20 cellular contexts compared by ENCODE assay signal in the genomic region with DNA sequence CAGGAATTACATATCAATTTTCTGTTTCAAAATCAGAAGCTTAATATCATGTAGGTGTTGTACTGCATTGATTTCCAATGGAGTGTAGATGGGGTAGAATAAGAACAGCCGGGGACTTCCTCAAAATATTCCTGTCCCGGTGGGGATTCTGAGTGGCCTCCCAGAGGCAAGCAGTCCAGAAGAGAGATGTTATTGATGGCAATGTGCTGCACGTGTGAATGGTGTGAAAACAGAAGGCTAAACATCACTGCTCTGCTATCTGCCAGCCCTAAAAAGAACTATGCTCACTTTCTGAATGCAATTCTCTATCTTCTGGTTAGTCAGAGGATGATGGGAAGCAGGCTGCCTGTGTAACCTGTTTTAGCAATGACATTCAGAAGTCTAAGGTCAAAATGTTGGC.
DNase-seq lines count a peak whose midpoint lies in the region; TF ChIP-seq lines count a peak whose summit lies in the region.
"Had no signal": no experiment of that assay in that cellular context is flagged by ENCODE, and none has a peak within 500 bp of the region (broad histone marks: within the 10 kb centered on the region; RNA-seq: fewer than 3 reads in every experiment).

No MANE protein-coding gene starts in this region.

- H3K27ac ChIP-seq in cardiac muscle cell (peak overlapping the region; percentile 55), endodermal cell (ENCODE audit: low read depth, low read length) (no peak overlapping the region)
- H3K27ac ChIP-seq: 22Rv1; BLaER1 treated with 17β-estradiol and CSF1 and Interleukin-3, amounts not matched to agents 10 nM and 100 nM; C4-2B had no signal

- peaks cover 5% of the 10 kb centered on the region for H3K36me3 Mint-ChIP-seq in endodermal cell (ENCODE audit: low read depth)
- H3K36me3 Mint-ChIP-seq in nephron (ENCODE audit: low read depth) = no peaks in the 10 kb centered on the region

- peak overlapping the region; percentile 63 for H3K4me3 Mint-ChIP-seq in endodermal cell
- H3K4me3 Mint-ChIP-seq in nephron = no peak overlapping the region
- H3K4me3 Mint-ChIP-seq: B cell; CD4-positive, alpha-beta T cell; CD8-positive, alpha-beta T cell had no signal

- H3K9me3 ChIP-seq in cardiac muscle cell (ENCODE audit: low read depth) (no peaks in the 10 kb centered on the region), endodermal cell (ENCODE audit: control insufficient read depth, low read length) (peaks cover 28% of the 10 kb centered on the region)
- H3K9me3 ChIP-seq: Caco-2 had no signal

- H3K36me3 ChIP-seq in cardiac muscle cell = no peaks in the 10 kb centered on the region
- no peaks in the 10 kb centered on the region for H3K36me3 ChIP-seq in endodermal cell (ENCODE audit: control insufficient read depth, insufficient read depth, low read length)
- H3K36me3 ChIP-seq: BLaER1 treated with 17β-estradiol and CSF1 and Interleukin-3, amounts not matched to agents 10 nM and 100 nM had no signal

- H3K4me1 ChIP-seq in cardiac muscle cell (ENCODE audit: low read depth) (peaks cover 6% of the 10 kb centered on the region), endodermal cell (ENCODE audit: control insufficient read depth, insufficient read depth, low read length) (peaks cover 5% of the 10 kb centered on the region)
- H3K4me1 ChIP-seq: BLaER1 treated with 17β-estradiol and CSF1 and Interleukin-3, amounts not matched to agents 10 nM and 100 nM; Caco-2 had no signal

- TF ChIP-seq CTCF in cardiac muscle cell (IDR thresholded peaks at IDR 0.05; ENCODE audit: low read depth, low read length) (no peak), endodermal cell (conservative IDR thresholded peaks at IDR 0.05) (no peak), nephron (IDR thresholded peaks at IDR 0.05; ENCODE audit: unreplicated experiment in 3 of 3) (no peak)

- H3K4me3 ChIP-seq in cardiac muscle cell = no peak overlapping the region
- peak overlapping the region; percentile 71 for H3K4me3 ChIP-seq in endodermal cell (ENCODE audit: low read length)
- H3K4me3 ChIP-seq: BLaER1 treated with 17β-estradiol and CSF1 and Interleukin-3, amounts not matched to agents 10 nM and 100 nM; GM12878 had no signal

- H3K4me1 Mint-ChIP-seq in endodermal cell (peaks cover 37% of the 10 kb centered on the region), nephron (peaks cover 63% of the 10 kb centered on the region)
- H3K4me1 Mint-ChIP-seq: B cell had no signal

- 81% methylated on average over 3 of the region's 3 CpGs; no CpG with 5 or more reads in 1 of the 2 experiments for WGBS in endodermal cell (ENCODE audit: insufficient coverage in 1 of 2, insufficient read length in 1 of 2), 2 experiments

- H3K27me3 Mint-ChIP-seq in endodermal cell (ENCODE audit: insufficient read depth) = no peaks in the 10 kb centered on the region
- H3K27me3 Mint-ChIP-seq in nephron (ENCODE audit: low read depth) = no peaks in the 10 kb centered on the region
- H3K27me3 Mint-ChIP-seq: CD4-positive, alpha-beta T cell had no signal

- H3K27ac Mint-ChIP-seq in endodermal cell (no peak overlapping the region), nephron (peak overlapping the region in 2 of 3 experiments; percentile 92)
- H3K27ac Mint-ChIP-seq: B cell; CD4-positive, alpha-beta T cell; CD8-positive, alpha-beta T cell had no signal

- intact Hi-C loops in cardiac septum (cut with DNase I) = no loop called here

- H3K27me3 ChIP-seq in cardiac muscle cell (no peaks in the 10 kb centered on the region), endodermal cell (ENCODE audit: control insufficient read depth, insufficient read depth, low read length, poor library complexity, severe bottlenecking) (no peaks in the 10 kb centered on the region)
- H3K27me3 ChIP-seq: BLaER1 treated with 17β-estradiol and CSF1 and Interleukin-3, amounts not matched to agents 10 nM and 100 nM had no signal

- H3K9me3 Mint-ChIP-seq in endodermal cell (peaks cover 9% of the 10 kb centered on the region), nephron (peaks cover 2% of the 10 kb centered on the region)
- H3K9me3 Mint-ChIP-seq: CD4-positive, alpha-beta T cell; CD8-positive, alpha-beta T cell had no signal

- DNase-seq in cardiac muscle cell (ENCODE audit: low read depth in 1 of 2, low spot score in 1 of 2) (peak in 1 of 2 donors; percentile 5), cardiac septum (ENCODE audit: low spot score) (no peak), endodermal cell (no peak), SW 1271 (lab: John Stamatoyannopoulos, UW) (no peak), A172 (ENCODE audit: low spot score) (no peak)
- no peak for DNase-seq in activated effector memory CD4-positive, alpha-beta T cell treated with Interleukin-2 at 50 U/mL for 16 hours
- DNase-seq: AML-193; Caco-2; Calu3; CD4-positive, alpha-beta T cell; CD8-positive, alpha-beta T cell; DMS79 treated with DMSO at 0.1 percent for 48 hours; EL; GDM1 had no signal

- no peak overlapping the region for H3K9ac ChIP-seq in endodermal cell (ENCODE audit: extremely low read depth, low read length, poor library complexity, severe bottlenecking)
- H3K9ac ChIP-seq: BLaER1 treated with 17β-estradiol and CSF1 and Interleukin-3, amounts not matched to agents 10 nM and 100 nM had no signal
